ENCODE assay signal across 9 cellular contexts in genomic region chr1:33298623-33299277, GRCh38. TPM values are rescaled to one million over a fixed set of nuclear protein-coding genes. Genes with fewer than 3 reads are reported as not detected.
DNase-seq lines count a peak whose midpoint lies in the region; ATAC-seq and TF ChIP-seq lines count a peak whose summit lies in the region.
"Had no signal": no experiment of that assay in that cellular context is flagged by ENCODE, and none has a peak within 500 bp of the region (broad histone marks: within the 10 kb centered on the region; RNA-seq: fewer than 3 reads in every experiment).

No MANE protein-coding gene starts in this region.

- 0 out of 2 replicates have a peak, but pooled peaks cover 6% of the 10 kb centered on the region for H3K4me1 ChIP-seq in SJSA1 (replicated peaks)

- H3K4me1 Mint-ChIP-seq in activated naive CD4-positive, alpha-beta T cell treated with anti-CD3 and anti-CD28 coated beads, Interleukin-2, amount 10 ng/mL, durations not matched to agents 7 days and 5 days: peaks cover 34% of the 10 kb centered on the region
- H3K4me1 Mint-ChIP-seq in progenitor cell of endocrine pancreas (ENCODE audit: low read depth): no peaks in the 10 kb centered on the region

- H3K27me3 ChIP-seq in SJSA1 (replicated peaks): no peaks in the 10 kb centered on the region

- ATAC-seq in Right ventricle myocardium inferior: peak; percentile 59
- ATAC-seq in GM19395 (IDR thresholded peaks at IDR 0.05; ENCODE audit: unreplicated experiment): no peak

- no peak overlapping the region for H3K4me3 Mint-ChIP-seq in activated naive CD4-positive, alpha-beta T cell treated with anti-CD3 and anti-CD28 coated beads, Interleukin-2, amount 10 ng/mL, durations not matched to agents 7 days and 5 days
- no peak overlapping the region for H3K4me3 Mint-ChIP-seq in progenitor cell of endocrine pancreas (ENCODE audit: low read depth)
- H3K4me3 Mint-ChIP-seq: activated naive CD4-positive, alpha-beta T cell treated with anti-CD3 and anti-CD28 coated beads, Interleukin-2, amount 50 U/mL, for 24 hours had no signal

- H3K36me3 ChIP-seq in SJSA1: peaks cover 60% of the 10 kb centered on the region

- H3K27me3 Mint-ChIP-seq in activated naive CD4-positive, alpha-beta T cell treated with anti-CD3 and anti-CD28 coated beads, Interleukin-2, amount 10 ng/mL, durations not matched to agents 7 days and 5 days: no peaks in the 10 kb centered on the region
- no peaks in the 10 kb centered on the region for H3K27me3 Mint-ChIP-seq in progenitor cell of endocrine pancreas
- H3K27me3 Mint-ChIP-seq: activated naive CD4-positive, alpha-beta T cell treated with anti-CD3 and anti-CD28 coated beads, Interleukin-2, amount 50 U/mL, for 24 hours had no signal

- no peak overlapping the region for H3K27ac Mint-ChIP-seq in activated naive CD4-positive, alpha-beta T cell treated with anti-CD3 and anti-CD28 coated beads, Interleukin-2, amount 10 ng/mL, durations not matched to agents 7 days and 5 days
- peak overlapping the region; percentile 52 for H3K27ac Mint-ChIP-seq in progenitor cell of endocrine pancreas
- H3K27ac Mint-ChIP-seq: activated naive CD4-positive, alpha-beta T cell treated with anti-CD3 and anti-CD28 coated beads, Interleukin-2, amount 50 U/mL, for 24 hours had no signal

- peak; percentile 73 for TF ChIP-seq CTCF in progenitor cell of endocrine pancreas (IDR thresholded peaks at IDR 0.05; ENCODE audit: unreplicated experiment)

- no peak overlapping the region for H3K27ac ChIP-seq in SJSA1

- intact Hi-C loops in Right ventricle myocardium inferior (cut with DNase I): loop anchor here (5.0 kb wide), 1 partner anchor 171 kb away; no protein-coding TSS in a partner anchor

- in situ Hi-C loops in KBM-7 (cut with MboI; ENCODE audit: low pct_unique_long_range_greater_than_20kb, low sequenced_read_pairs): no loop called here

- H3K9me3 ChIP-seq in SJSA1 (replicated peaks): no peaks in the 10 kb centered on the region

- H3K4me3 ChIP-seq in SJSA1: no peak overlapping the region

- peaks cover 7% of the 10 kb centered on the region for H3K9me3 Mint-ChIP-seq in activated naive CD4-positive, alpha-beta T cell treated with anti-CD3 and anti-CD28 coated beads, Interleukin-2, amount 10 ng/mL, durations not matched to agents 7 days and 5 days
- no peaks in the 10 kb centered on the region for H3K9me3 Mint-ChIP-seq in progenitor cell of endocrine pancreas (ENCODE audit: low read depth)
- H3K9me3 Mint-ChIP-seq: activated naive CD4-positive, alpha-beta T cell treated with anti-CD3 and anti-CD28 coated beads, Interleukin-2, amount 50 U/mL, for 24 hours had no signal

- CTCF ChIA-PET in activated naive CD4-positive, alpha-beta T cell treated with anti-CD3 and anti-CD28 coated beads, Interleukin-2, amount 10 ng/mL, durations not matched to agents 7 days and 5 days (lab: Charles Lee): interaction anchor here (0.6 to 7.5 kb wide), 9 partner anchors 14 to 242 kb away, joined by 3 to 108 read pairs (median 3); partner anchors contain the start of gene ZSCAN20

- H3K36me3 Mint-ChIP-seq in activated naive CD4-positive, alpha-beta T cell treated with anti-CD3 and anti-CD28 coated beads, Interleukin-2, amount 10 ng/mL, durations not matched to agents 7 days and 5 days: peaks cover 43% of the 10 kb centered on the region
- H3K36me3 Mint-ChIP-seq in progenitor cell of endocrine pancreas (ENCODE audit: insufficient read depth): peaks cover 34% of the 10 kb centered on the region

- DNase-seq in GDM1 (lab: John Stamatoyannopoulos, UW): peak; percentile 39
- DNase-seq in KBM-7: peak; percentile 82
- DNase-seq in SJSA1 (ENCODE audit: low read depth in 1 of 2, low spot score in 2 of 2): peak; percentile 51 to 80
- DNase-seq in activated naive CD4-positive, alpha-beta T cell treated with anti-CD3 and anti-CD28 coated beads, Interleukin-2, amount 10 ng/mL, durations not matched to agents 7 days and 5 days: peak; percentile 73
- peak; percentile 84 for DNase-seq in Right ventricle myocardium inferior (ENCODE audit: missing footprints)
- DNase-seq in progenitor cell of endocrine pancreas (ENCODE audit: low spot score, unreplicated experiment): peak; percentile 48
- no peak for DNase-seq in cortex of kidney (lab: John Stamatoyannopoulos, UW)

RNA-seq across cellular contexts. Expression of gene A3GALT2, which starts 22.1 kb away (rescaled TPM):
- not detected in 2 replicates for total RNA-seq in SJSA1 (2014; rRNA removed; shearing (Covaris generic))
- total RNA-seq in Right ventricle myocardium inferior (not detected), progenitor cell of endocrine pancreas (0.29 and 0.40 TPM in 2 replicates)

RNA-seq across cellular contexts. Expression of gene ZNF362, which starts 42.5 kb away (rescaled TPM):
- total RNA-seq in SJSA1 (2014; rRNA removed; shearing (Covaris generic)): 11.1 and 21.4 TPM in 2 replicates
- 30.3 TPM for total RNA-seq in Right ventricle myocardium inferior
- 72.0 and 79.3 TPM in 2 replicates for total RNA-seq in progenitor cell of endocrine pancreas
